Comparison of ENCODE assay signal across 18 cellular contexts in genomic region chr7:147170341-147171012, GRCh38.
A peak's percentile ranks its signal among the peaks of the same experiment; 100 is the strongest.
DNase-seq lines count a peak whose midpoint lies in the region; ATAC-seq and TF ChIP-seq lines count a peak whose summit lies in the region.
"Had no signal": no experiment of that assay in that cellular context is flagged by ENCODE, and none has a peak within 500 bp of the region (broad histone marks: within the 10 kb centered on the region; RNA-seq: fewer than 3 reads in every experiment).

No MANE protein-coding gene starts in this region.

- peaks cover 33% of the 10 kb centered on the region for H3K4me1 ChIP-seq in OCI-LY1 (ENCODE audit: insufficient read depth, low read length, severe bottlenecking)
- H3K4me1 ChIP-seq in endodermal cell (ENCODE audit: control insufficient read depth, insufficient read depth, low read length), result no peaks in the 10 kb centered on the region
- H3K4me1 ChIP-seq in spleen, result no peaks in the 10 kb centered on the region
- no peaks in the 10 kb centered on the region for H3K4me1 ChIP-seq in vagina
- no peaks in the 10 kb centered on the region for H3K4me1 ChIP-seq in testis
- H3K4me1 ChIP-seq: Peyer's patch had no signal

- peak overlapping the region; percentile 54 for H3K4me3 ChIP-seq in OCI-LY1 (ENCODE audit: low read depth, low read length, poor library complexity, severe bottlenecking)
- H3K4me3 ChIP-seq in endodermal cell (ENCODE audit: low read length), result no peak overlapping the region
- no peak overlapping the region for H3K4me3 ChIP-seq in spleen
- H3K4me3 ChIP-seq in vagina, result no peak overlapping the region
- no peak overlapping the region for H3K4me3 ChIP-seq in testis
- H3K4me3 ChIP-seq: Peyer's patch had no signal

- H3K27ac ChIP-seq in OCI-LY1 (ENCODE audit: low read depth, low read length, poor library complexity, severe bottlenecking) (peak overlapping the region; percentile 18), endodermal cell (ENCODE audit: low read depth, low read length) (no peak overlapping the region), spleen (no peak overlapping the region), vagina (no peak overlapping the region), testis (no peak overlapping the region)
- H3K27ac ChIP-seq: C4-2B, Peyer's patch had no signal

- no peaks in the 10 kb centered on the region for H3K27me3 Mint-ChIP-seq in endodermal cell (ENCODE audit: insufficient read depth)
- H3K27me3 Mint-ChIP-seq: IgD-negative memory B cell had no signal

- TF ChIP-seq CTCF in OCI-LY1 (IDR thresholded peaks at IDR 0.05; ENCODE audit: low read length), result no peak
- TF ChIP-seq CTCF in endodermal cell (conservative IDR thresholded peaks at IDR 0.05), result no peak
- no peak for TF ChIP-seq CTCF in spleen (IDR thresholded peaks at IDR 0.05 in 8 of 11, conservative IDR thresholded peaks at IDR 0.05 in 3 of 11)
- TF ChIP-seq CTCF in vagina (IDR thresholded peaks at IDR 0.05), result no peak
- no peak for TF ChIP-seq CTCF in testis (IDR thresholded peaks at IDR 0.05)

- no peaks in the 10 kb centered on the region for H3K9me2 ChIP-seq in OCI-LY1 (ENCODE audit: low read depth, low read length)

- H3K9ac ChIP-seq in OCI-LY1 (ENCODE audit: low read length), result peak overlapping the region; percentile 55
- H3K9ac ChIP-seq in endodermal cell (ENCODE audit: extremely low read depth, low read length, poor library complexity, severe bottlenecking), result no peak overlapping the region

- H3K4me2 ChIP-seq in OCI-LY1 (ENCODE audit: low read length), result peak overlapping the region; percentile 74

- H3K9me3 Mint-ChIP-seq in endodermal cell, result no peaks in the 10 kb centered on the region

- no peak overlapping the region for H3K4me3 Mint-ChIP-seq in endodermal cell
- H3K4me3 Mint-ChIP-seq: IgD-negative memory B cell had no signal

- peaks cover under 1% of the 10 kb centered on the region for H3K4me1 Mint-ChIP-seq in endodermal cell
- H3K4me1 Mint-ChIP-seq: IgD-negative memory B cell had no signal

- H3K9me3 ChIP-seq in OCI-LY1 (ENCODE audit: low read length), result no peaks in the 10 kb centered on the region
- no peaks in the 10 kb centered on the region for H3K9me3 ChIP-seq in endodermal cell (ENCODE audit: control insufficient read depth, low read length)
- H3K9me3 ChIP-seq in spleen, result peaks cover 0 to 7% (median 0%) of the 10 kb centered on the region in 8 donors
- H3K9me3 ChIP-seq in vagina, result no peaks in the 10 kb centered on the region
- H3K9me3 ChIP-seq in testis, result no peaks in the 10 kb centered on the region
- H3K9me3 ChIP-seq: Peyer's patch had no signal

- 89 to 94% methylated on average over 6 to 14 of the region's 14 CpGs for WGBS in endodermal cell (ENCODE audit: insufficient coverage in 1 of 2, insufficient read length in 1 of 2), 2 experiments
- WGBS in spleen, 5 donors, result 68 to 87% (median 80%) methylated on average over 9 to 14 of the region's 14 CpGs
- WGBS in testis, 2 donors, result 61 to 84% methylated on average over 4 to 13 of the region's 14 CpGs

- H4K20me1 ChIP-seq in OCI-LY1 (ENCODE audit: insufficient read depth, low read length), result no peaks in the 10 kb centered on the region

- no peak for ATAC-seq in GM19463 (IDR thresholded peaks at IDR 0.05; ENCODE audit: unreplicated experiment)
- ATAC-seq: Right ventricle myocardium inferior had no signal

- no peaks in the 10 kb centered on the region for H3K36me3 ChIP-seq in OCI-LY1 (ENCODE audit: insufficient read depth, low read length)
- H3K36me3 ChIP-seq in endodermal cell (ENCODE audit: control insufficient read depth, insufficient read depth, low read length), result no peaks in the 10 kb centered on the region
- H3K36me3 ChIP-seq in spleen, result no peaks in the 10 kb centered on the region
- no peaks in the 10 kb centered on the region for H3K36me3 ChIP-seq in vagina
- no peaks in the 10 kb centered on the region for H3K36me3 ChIP-seq in testis (ENCODE audit: low read depth, missing control alignments)
- H3K36me3 ChIP-seq: Peyer's patch had no signal

- intact Hi-C loops in spleen (cut with DNase I; ENCODE audit: low total_unique reads), result no loop called here
- intact Hi-C loops in vagina (cut with DNase I), result no loop called here
- intact Hi-C loops in testis (cut with DNase I; ENCODE audit: low total_unique reads), result no loop called here

- peak overlapping the region; percentile 38 for H2AFZ ChIP-seq in OCI-LY1 (ENCODE audit: low read length)

- no peak overlapping the region for H3K27ac Mint-ChIP-seq in endodermal cell
- H3K27ac Mint-ChIP-seq: IgD-negative memory B cell had no signal

- no peaks in the 10 kb centered on the region for H3F3A ChIP-seq in OCI-LY1 (ENCODE audit: insufficient read depth, low read length)

- H3K36me3 Mint-ChIP-seq in endodermal cell (ENCODE audit: low read depth), result no peaks in the 10 kb centered on the region
- H3K36me3 Mint-ChIP-seq: IgD-negative memory B cell had no signal

- H3K27me3 ChIP-seq in OCI-LY1 (ENCODE audit: insufficient read depth, low read length) (no peaks in the 10 kb centered on the region), endodermal cell (ENCODE audit: control insufficient read depth, insufficient read depth, low read length, poor library complexity, severe bottlenecking) (no peaks in the 10 kb centered on the region), spleen (replicated peaks in 1 of 7) (no peaks in the 10 kb centered on the region), vagina (no peaks in the 10 kb centered on the region), testis (no peaks in the 10 kb centered on the region)
- H3K27me3 ChIP-seq: Peyer's patch had no signal

- no peaks in the 10 kb centered on the region for H3K79me2 ChIP-seq in OCI-LY1 (ENCODE audit: insufficient read depth, low read length)

- DNase-seq in ELF-1 (ENCODE audit: low read depth, low spot score) (peak; percentile 17), endodermal cell (peak; percentile 55), spleen (peak; percentile 41), vagina (ENCODE audit: extremely low spot score in 2 of 2) (no peak), testis (no peak)
- DNase-seq: DMS79, H7, Karpas-422, NCI-H1417 treated with DMSO at 0.1 percent for 48 hours, NCI-H187 treated with DMSO at 0.1 percent for 48 hours, NCI-H226, NCI-H524, Peyer's patch had no signal

- TF ChIP-seq POLR2A in spleen (IDR thresholded peaks at IDR 0.05) (no peak), vagina (IDR thresholded peaks at IDR 0.05) (no peak), testis (IDR thresholded peaks at IDR 0.05) (no peak)

Comparison
In these comparisons a context has a peak if more than half of its experiments do, and no peak if none do; other contexts are left out.
1. DNase-seq: peak in ELF-1 (single experiment), endodermal cell (single experiment) and spleen (single experiment); none in vagina (0 of 2) and testis (single experiment).